Comparison of ENCODE assay signal across 14 cellular contexts in the genomic region with DNA sequence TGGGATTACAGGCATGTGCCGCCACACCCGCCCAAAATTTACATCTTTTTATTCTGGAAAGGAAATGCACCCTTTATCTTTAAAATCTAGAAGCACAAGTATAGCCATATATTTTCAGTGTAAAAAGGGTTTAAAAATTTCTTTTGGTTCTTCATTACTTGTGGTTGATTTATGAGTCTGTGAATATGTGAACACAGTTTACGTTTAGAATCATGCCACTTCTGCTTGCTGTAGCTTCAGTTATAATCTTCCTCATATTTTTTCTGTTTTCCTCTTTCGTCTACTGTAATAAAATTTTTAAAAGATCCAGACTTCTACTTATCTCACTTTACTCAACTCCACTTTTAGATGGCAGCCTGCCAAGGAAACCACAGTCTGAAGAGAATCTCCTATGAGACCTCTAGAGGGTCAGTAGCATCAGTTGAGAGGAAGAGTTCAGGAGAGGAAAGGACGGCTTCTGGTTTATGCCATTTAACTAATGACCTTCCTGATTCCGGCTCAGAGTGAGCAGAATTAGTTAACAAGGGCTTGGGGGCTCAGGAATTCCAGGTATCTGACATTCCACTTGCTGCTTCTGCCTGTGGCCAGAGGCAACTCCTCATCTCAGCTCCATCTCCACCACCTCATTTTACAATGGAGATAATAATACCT. TPM values are rescaled to one million over a fixed set of nuclear protein-coding genes. Genes with fewer than 3 reads are reported as not detected.
A peak's percentile ranks its signal among the peaks of the same experiment; 100 is the strongest.
DNase-seq lines count a peak whose midpoint lies in the region; ATAC-seq and TF ChIP-seq lines count a peak whose summit lies in the region.
"Had no signal": no experiment of that assay in that cellular context is flagged by ENCODE, and none has a peak within 500 bp of the region (broad histone marks: within the 10 kb centered on the region; RNA-seq: fewer than 3 reads in every experiment).

No MANE protein-coding gene starts in this region.

- no peak overlapping the region for H3K4me3 ChIP-seq in HUES48 (ENCODE audit: low read depth, low read length)
- H3K4me3 ChIP-seq: coronary artery, upper lobe of left lung had no signal

- no peaks in the 10 kb centered on the region for H3K36me3 ChIP-seq in HUES48 (ENCODE audit: control insufficient read depth, insufficient read depth, low read length)
- H3K36me3 ChIP-seq: upper lobe of left lung had no signal

- in situ Hi-C loops in Caki2 (cut with HindIII; ENCODE audit: low pct_unique_long_range_greater_than_20kb, low sequenced_read_pairs) = no loop called here

- peak; percentile 62 for DNase-seq in Caki2 (ENCODE audit: low read depth)
- DNase-seq in iPS DF 19.7 (ENCODE audit: low read depth, low spot score) = peak; percentile 89
- DNase-seq in GM19240 (ENCODE audit: insufficient read length, low spot score) = no peak
- DNase-seq in T-helper 2 cell = no peak
- no peak for DNase-seq in HPDE6-E6E7 (ENCODE audit: extremely low spot score)
- DNase-seq in middle frontal gyrus (ENCODE audit: extremely low spot score, low spot score) = no peak
- DNase-seq: activated T-cell treated with anti-CD3 and anti-CD28 coated beads for 4 hours, COR-L47, HFFc6, NCI-H446, upper lobe of left lung had no signal

- no peaks in the 10 kb centered on the region for H3K27me3 ChIP-seq in HUES48 (ENCODE audit: control insufficient read depth, insufficient read depth, low read length)
- H3K27me3 ChIP-seq: upper lobe of left lung had no signal

- no peak; the same call in 2 of the 3 replicates for ATAC-seq in SK-N-SH treated with all-trans-retinoic acid at 6 μM for 48 hours

- H3K4me1 ChIP-seq in HUES48 (ENCODE audit: control insufficient read depth, insufficient read depth, low read length) = peaks cover 80% of the 10 kb centered on the region
- H3K4me1 ChIP-seq: upper lobe of left lung had no signal

- H3K9me3 ChIP-seq in HUES48 (ENCODE audit: control insufficient read depth, insufficient read depth, low read length) = no peaks in the 10 kb centered on the region
- H3K9me3 ChIP-seq: upper lobe of left lung had no signal

- no peak overlapping the region for H3K9ac ChIP-seq in HUES48 (ENCODE audit: low read depth, low read length)

- peak overlapping the region; percentile 30 for H3K27ac ChIP-seq in HUES48 (ENCODE audit: low read depth, low read length)
- H3K27ac ChIP-seq: upper lobe of left lung had no signal

TF ChIP-seq in SK-N-SH treated with all-trans-retinoic acid at 6 μM for 48 hours, 23 proteins besides CTCF, POLR2A, EP300 and RAD21:
- TF ChIP-seq CSDC2 (CRISPR knock-in tag; IDR thresholded peaks at IDR 0.05) (no peak), ISL1 (CRISPR knock-in tag; IDR thresholded peaks at IDR 0.05) (peak; percentile 46; the same call in 1 of the 2 replicates), RARB (CRISPR knock-in tag; IDR thresholded peaks at IDR 0.05) (no peak), ZFP3 (CRISPR knock-in tag; IDR thresholded peaks at IDR 0.05) (peak; percentile 57; the same call in 1 of the 2 replicates), PPARA (CRISPR knock-in tag; IDR thresholded peaks at IDR 0.05; ENCODE audit: borderline replicate concordance) (no peak)
- TF ChIP-seq, protein P1, sequence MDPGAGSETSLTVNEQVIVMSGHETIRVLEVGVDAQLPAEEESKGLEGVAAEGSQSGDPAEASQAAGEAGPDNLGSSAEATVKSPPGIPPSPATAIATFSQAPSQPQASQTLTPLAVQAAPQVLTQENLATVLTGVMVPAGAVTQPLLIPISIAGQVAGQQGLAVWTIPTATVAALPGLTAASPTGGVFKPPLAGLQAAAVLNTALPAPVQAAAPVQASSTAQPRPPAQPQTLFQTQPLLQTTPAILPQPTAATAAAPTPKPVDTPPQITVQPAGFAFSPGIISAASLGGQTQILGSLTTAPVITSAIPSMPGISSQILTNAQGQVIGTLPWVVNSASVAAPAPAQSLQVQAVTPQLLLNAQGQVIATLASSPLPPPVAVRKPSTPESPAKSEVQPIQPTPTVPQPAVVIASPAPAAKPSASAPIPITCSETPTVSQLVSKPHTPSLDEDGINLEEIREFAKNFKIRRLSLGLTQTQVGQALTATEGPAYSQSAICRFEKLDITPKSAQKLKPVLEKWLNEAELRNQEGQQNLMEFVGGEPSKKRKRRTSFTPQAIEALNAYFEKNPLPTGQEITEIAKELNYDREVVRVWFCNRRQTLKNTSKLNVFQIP (CRISPR knock-in tag; IDR thresholded peaks at IDR 0.05; ENCODE audit: borderline replicate concordance, low read depth) = no peak

RNA-seq across cellular contexts. Expression of gene CREB5, which starts 21.4 kb away (rescaled TPM):
- 15.2 and 28.2 TPM in 2 replicates for total RNA-seq in Caki2 (2014; rRNA removed; shearing (Covaris generic); ENCODE audit: low replicate concordance)

Comparison
In these comparisons a context has a peak if more than half of its experiments do, and no peak if none do; other contexts are left out.
1. DNase-seq: peak in Caki2 (single experiment) and iPS DF 19.7 (single experiment); none in GM19240 (single experiment), T-helper 2 cell (0 of 5), HPDE6-E6E7 (single experiment) and middle frontal gyrus (single experiment).